ENCODE assay signal across 8 cellular contexts in genomic region chr12:96434107-96434506, GRCh38. TPM values are rescaled to one million over a fixed set of nuclear protein-coding genes. Genes with fewer than 3 reads are reported as not detected.
DNase-seq lines count a peak whose midpoint lies in the region; ATAC-seq and TF ChIP-seq lines count a peak whose summit lies in the region.

No MANE protein-coding gene starts in this region.

- ATAC-seq in activated CD8-positive, alpha-beta memory T cell treated with anti-CD3 and anti-CD28 coated beads, Interleukin-2, amount 10 ng/mL, durations not matched to agents 7 days and 5 days: peak; percentile 97

- TF ChIP-seq POLR2A in transverse colon (IDR thresholded peaks at IDR 0.05): no peak

- no peak for TF ChIP-seq CTCF in transverse colon (IDR thresholded peaks at IDR 0.05)

- peaks cover 21% of the 10 kb centered on the region for H3K4me1 Mint-ChIP-seq in activated CD8-positive, alpha-beta memory T cell treated with anti-CD3 and anti-CD28 coated beads, Interleukin-2, amount 10 ng/mL, durations not matched to agents 7 days and 5 days
- peaks cover 19 to 21% of the 10 kb centered on the region in 2 donors for H3K4me1 Mint-ChIP-seq in immature natural killer cell

- no peak overlapping the region for H3K4me3 ChIP-seq in transverse colon

- no peaks in the 10 kb centered on the region for H3K36me3 ChIP-seq in transverse colon

- peak; percentile 39 to 42 for DNase-seq in activated CD8-positive, alpha-beta memory T cell treated with anti-CD3 and anti-CD28 coated beads for 1 hour (ENCODE audit: extremely low read depth in 1 of 2, low read depth in 1 of 2)
- DNase-seq in activated CD8-positive, alpha-beta memory T cell treated with anti-CD3 and anti-CD28 coated beads, Interleukin-2, amount 50 U/mL, for 48 hours: no peak
- DNase-seq in KBM-7 (peak; percentile 59), immature natural killer cell (peak; percentile 88 to 90 (median 88)), transverse colon (peak; percentile 51), NCI-H69 (lab: John Stamatoyannopoulos, UW) (no peak), HUDEP-2 (lab: John Stamatoyannopoulos, UW; ENCODE audit: unreplicated experiment in 76 of 76) (no peak)
- DNase-seq in activated CD8-positive, alpha-beta memory T cell treated with anti-CD3 and anti-CD28 coated beads, Interleukin-2, amount 10 ng/mL, durations not matched to agents 7 days and 5 days: peak; percentile 93

- in situ Hi-C loops in KBM-7 (cut with MboI; ENCODE audit: low pct_unique_long_range_greater_than_20kb, low sequenced_read_pairs): no loop called here
- in situ Hi-C loops in transverse colon (cut with MboI; ENCODE audit: low pct_ligation_motif_present in 1 of 4, low pct_unique_long_range_greater_than_20kb in 1 of 4, low sequenced_read_pairs in 3 of 4): no loop called here

- no peaks in the 10 kb centered on the region for H3K9me3 ChIP-seq in transverse colon

- H3K27ac Mint-ChIP-seq in activated CD8-positive, alpha-beta memory T cell treated with anti-CD3 and anti-CD28 coated beads, Interleukin-2, amount 10 ng/mL, durations not matched to agents 7 days and 5 days: peak overlapping the region; percentile 81
- H3K27ac Mint-ChIP-seq in immature natural killer cell: peak overlapping the region; percentile 91 to 93 (median 92)

- TF ChIP-seq EP300 in transverse colon (IDR thresholded peaks at IDR 0.05; ENCODE audit: low read depth): no peak

- peaks cover 0 to 8% (median 0%) of the 10 kb centered on the region in 4 donors for H3K4me1 ChIP-seq in transverse colon

- H3K4me3 Mint-ChIP-seq in activated CD8-positive, alpha-beta memory T cell treated with anti-CD3 and anti-CD28 coated beads, Interleukin-2, amount 10 ng/mL, durations not matched to agents 7 days and 5 days: peak overlapping the region; percentile 37
- peak overlapping the region; percentile 35 to 74 (median 65) for H3K4me3 Mint-ChIP-seq in immature natural killer cell

- H3K36me3 Mint-ChIP-seq in activated CD8-positive, alpha-beta memory T cell treated with anti-CD3 and anti-CD28 coated beads, Interleukin-2, amount 10 ng/mL, durations not matched to agents 7 days and 5 days: peaks cover 6% of the 10 kb centered on the region
- no peaks in the 10 kb centered on the region for H3K36me3 Mint-ChIP-seq in immature natural killer cell

- H3K27me3 Mint-ChIP-seq in activated CD8-positive, alpha-beta memory T cell treated with anti-CD3 and anti-CD28 coated beads, Interleukin-2, amount 10 ng/mL, durations not matched to agents 7 days and 5 days: no peaks in the 10 kb centered on the region
- peaks cover 0 to 12% (median 5%) of the 10 kb centered on the region in 3 donors for H3K27me3 Mint-ChIP-seq in immature natural killer cell (ENCODE audit: low read depth in 3 of 3)

- H3K9me3 Mint-ChIP-seq in activated CD8-positive, alpha-beta memory T cell treated with anti-CD3 and anti-CD28 coated beads, Interleukin-2, amount 10 ng/mL, durations not matched to agents 7 days and 5 days (ENCODE audit: low read depth): no peaks in the 10 kb centered on the region
- H3K9me3 Mint-ChIP-seq in immature natural killer cell: no peaks in the 10 kb centered on the region

- peak overlapping the region in 1 of 4 donors; percentile 16 for H3K27ac ChIP-seq in transverse colon

- CTCF ChIA-PET in activated CD8-positive, alpha-beta memory T cell treated with anti-CD3 and anti-CD28 coated beads, Interleukin-2, amount 10 ng/mL, durations not matched to agents 7 days and 5 days (lab: Charles Lee): interaction anchor here (1.6 to 4.1 kb wide), 4 partner anchors 11 to 55 kb away, joined by 4 to 14 read pairs (median 6); partner anchors contain the start of gene CFAP54

- intact Hi-C loops in transverse colon (cut with DNase I; ENCODE audit: low total_unique reads): no loop called here

- H3K27me3 ChIP-seq in transverse colon: no peaks in the 10 kb centered on the region

- WGBS in transverse colon (ENCODE audit: low coverage in 1 of 2), 2 donors: 50 to 60% methylated on average over 1 to 6 of the region's 6 CpGs

RNA-seq across cellular contexts. Expression of gene CDK17, which starts 33.9 kb away (rescaled TPM):
- 10 to 100 TPM; 32.7 to 46.9 TPM for total RNA-seq in activated CD8-positive, alpha-beta memory T cell treated with anti-CD3 and anti-CD28 coated beads, Interleukin-2, amount 10 ng/mL, durations not matched to agents 7 days and 5 days
- 10 to 100 TPM; 27.2 to 64.0 (median 52.7) TPM for polyA plus RNA-seq in immature natural killer cell
- total RNA-seq in transverse colon: 10 to 100 TPM; 32.5 to 81.4 (median 51.8) TPM

RNA-seq across cellular contexts. Expression of gene CFAP54, which starts 55.3 kb away (rescaled TPM):
- 1 to 10 TPM in 1 of 2 experiments, under 1 TPM in 1; 0.33 to 1.4 TPM for total RNA-seq in activated CD8-positive, alpha-beta memory T cell treated with anti-CD3 and anti-CD28 coated beads, Interleukin-2, amount 10 ng/mL, durations not matched to agents 7 days and 5 days
- under 1 TPM in 1 of 3 donors, not detected in 2; 0.13 TPM for polyA plus RNA-seq in immature natural killer cell
- total RNA-seq in transverse colon: 10 to 100 TPM in 1 of 4 donors, 1 to 10 TPM in 1, under 1 TPM in 1, not detected in 1; 0.14 to 22.3 (median 2.1) TPM

Comparison
In these comparisons a context has a peak if more than half of its experiments do, and no peak if none do; other contexts are left out.
1. DNase-seq: peak in activated CD8-positive, alpha-beta memory T cell treated with anti-CD3 and anti-CD28 coated beads for 1 hour (2 of 2), KBM-7 (single experiment), activated CD8-positive, alpha-beta memory T cell treated with anti-CD3 and anti-CD28 coated beads, Interleukin-2, amount 10 ng/mL, durations not matched to agents 7 days and 5 days (single experiment), immature natural killer cell (3 of 3) and transverse colon (single experiment); none in activated CD8-positive, alpha-beta memory T cell treated with anti-CD3 and anti-CD28 coated beads, Interleukin-2, amount 50 U/mL, for 48 hours (single experiment), NCI-H69 (single experiment) and HUDEP-2 (0 of 76).